Comparison of ENCODE assay signal across 5 cellular contexts in the genomic region with DNA sequence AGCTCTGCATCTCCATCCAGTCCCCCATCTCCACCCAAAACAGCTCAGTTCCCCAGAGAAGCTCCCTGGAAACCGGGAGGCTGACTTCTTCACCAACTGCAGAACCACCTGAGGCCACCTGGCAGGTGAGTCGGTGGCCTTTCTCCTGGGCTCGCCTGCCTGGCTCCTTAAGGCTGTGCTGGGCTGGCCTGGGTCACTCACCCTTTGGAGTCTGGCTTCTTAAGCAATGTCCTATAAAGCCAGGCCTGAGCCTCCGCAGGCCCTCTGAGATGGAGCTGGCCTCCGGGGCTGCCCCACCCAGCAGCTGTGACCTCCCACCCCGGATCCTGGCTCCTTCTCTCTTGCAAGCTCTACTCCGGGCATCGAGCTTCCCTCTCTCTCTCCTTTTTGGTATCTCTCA. TPM values are rescaled to one million over a fixed set of nuclear protein-coding genes. Genes with fewer than 3 reads are reported as not detected.
"Had no signal": no experiment of that assay in that cellular context is flagged by ENCODE, and none has a peak within 500 bp of the region (broad histone marks: within the 10 kb centered on the region; RNA-seq: fewer than 3 reads in every experiment).

No MANE protein-coding gene starts in this region.

RNA-seq across cellular contexts. Expression of a gene that starts 46.1 kb away (rescaled TPM):
- total RNA-seq: foreskin keratinocyte, osteocyte, pulmonary artery endothelial cell, upper lobe of left lung had no signal
- polyA plus RNA-seq: foreskin keratinocyte, stomach had no signal
